Comparison of ENCODE assay signal across 8 cellular contexts in genomic region chr12:2004113-2004929, GRCh38. TPM values are rescaled to one million over a fixed set of nuclear protein-coding genes. Genes with fewer than 3 reads are reported as not detected.
DNase-seq lines count a peak whose midpoint lies in the region; FAIRE-seq and TF ChIP-seq lines count a peak whose summit lies in the region.

DCP1B (minus strand) TSS chr12:2004457; CDS start chr12:2004431, 26 bp downstream.

- H3K79me1 ChIP-seq in neuronal stem cell (ENCODE audit: low read depth, low read length), result peaks cover 5% of the 10 kb centered on the region

- H3K27me3 Mint-ChIP-seq in activated naive CD4-positive, alpha-beta T cell treated with anti-CD3 and anti-CD28 coated beads for 36 hours (ENCODE audit: low read depth), result no peaks in the 10 kb centered on the region

- peak within 1 kb of the TSS; percentile 61 for H3K14ac ChIP-seq in neuronal stem cell (ENCODE audit: low read length)

- peak within 1 kb of the TSS; percentile 70 for H4K8ac ChIP-seq in neuronal stem cell (ENCODE audit: low read depth, low read length)

- peak within 1 kb of the TSS; percentile 94 for H3K4me2 ChIP-seq in neuronal stem cell (ENCODE audit: insufficient read depth, low read length, poor library complexity, severe bottlenecking)

- H3K4ac ChIP-seq in neuronal stem cell (ENCODE audit: low read length), result no peak within 1 kb of the TSS

- H2AFZ ChIP-seq in neuronal stem cell (ENCODE audit: low read length), result peak within 1 kb of the TSS; percentile 93

- H3K4me3 ChIP-seq in HEK293 (ENCODE audit: low read depth, low read length), result peak within 1 kb of the TSS; percentile 75
- peak within 1 kb of the TSS; percentile 77 to 95 for H3K4me3 ChIP-seq in neuronal stem cell (ENCODE audit: low read length in 2 of 2)

- H3K27me3 ChIP-seq in neuronal stem cell (ENCODE audit: control insufficient read depth in 3 of 3, insufficient read depth in 3 of 3, low read depth in 1 of 3, low read length in 3 of 3), result no peaks in the 10 kb centered on the region

- H3K23ac ChIP-seq in neuronal stem cell (ENCODE audit: low read depth, low read length, poor library complexity), result peak within 1 kb of the TSS; percentile 96

- H3K9ac ChIP-seq in neuronal stem cell (ENCODE audit: low read depth, low read length, poor library complexity), result peak within 1 kb of the TSS; percentile 99

- H3K27ac ChIP-seq in HEK293 (ENCODE audit: extremely low read depth, low read depth, low read length) (peak within 1 kb of the TSS; percentile 99), neuronal stem cell (replicated peaks; ENCODE audit: low read length) (peak within 1 kb of the TSS; percentile 98)

- CTCF ChIA-PET in HEK293 (lab: Yijun Ruan, JAX), result interaction anchor here (0.5 to 1.5 kb wide), 4 partner anchors 14 to 52 kb away, joined by 3 to 6 read pairs (median 4); no protein-coding TSS in a partner anchor
- CTCF ChIA-PET in activated naive CD4-positive, alpha-beta T cell treated with anti-CD3 and anti-CD28 coated beads for 36 hours (lab: Charles Lee), result interaction anchor here (0.7 to 1.6 kb wide), 6 partner anchors 30 to 243 kb away, joined by 3 to 7 read pairs (median 3); no protein-coding TSS in a partner anchor

- no peak for FAIRE-seq in frontal cortex (lab: Jason Lieb, UNC)

- H2AK5ac ChIP-seq in neuronal stem cell (ENCODE audit: low read depth, low read length), result peak within 1 kb of the TSS; percentile 58

- no peaks in the 10 kb centered on the region for H3K36me3 ChIP-seq in HEK293 (ENCODE audit: control insufficient read depth in 2 of 2, insufficient read depth in 1 of 2, low read length in 2 of 2)
- peaks cover 0 to 13% of the 10 kb centered on the region in 2 donors for H3K36me3 ChIP-seq in neuronal stem cell (replicated peaks in 1 of 2; ENCODE audit: control insufficient read depth in 2 of 2, insufficient read depth in 2 of 2, low read length in 2 of 2)

- TF ChIP-seq CTCF in HEK293 (tag by site-specific recombination; IDR thresholded peaks at IDR 0.05) (peak; percentile 91), subcutaneous adipose tissue (IDR thresholded peaks at IDR 0.05; ENCODE audit: low read depth) (no peak)

- no peak within 1 kb of the TSS for H4K91ac ChIP-seq in neuronal stem cell (ENCODE audit: low read depth, low read length, poor library complexity)

- peak within 1 kb of the TSS; percentile 96 for H3K27ac Mint-ChIP-seq in activated naive CD4-positive, alpha-beta T cell treated with anti-CD3 and anti-CD28 coated beads for 36 hours

- H3K9me3 Mint-ChIP-seq in activated naive CD4-positive, alpha-beta T cell treated with anti-CD3 and anti-CD28 coated beads for 36 hours, result no peaks in the 10 kb centered on the region

- POLR2A ChIA-PET in HEK293 (lab: Yijun Ruan, JAX), result interaction anchor here (0.6 to 1.2 kb wide), 5 partner anchors 22 to 683 kb away, joined by 3 to 4 read pairs (median 3); no protein-coding TSS in a partner anchor

- H3K36me3 Mint-ChIP-seq in activated naive CD4-positive, alpha-beta T cell treated with anti-CD3 and anti-CD28 coated beads for 36 hours (ENCODE audit: low read depth), result peaks cover 5% of the 10 kb centered on the region

- no CpG with 5 or more reads among the region's 55 CpGs for WGBS in neuronal stem cell (ENCODE audit: extremely low coverage in 2 of 2, insufficient read length in 2 of 2, insufficient replicate concordance in 1 of 2), 2 donors

- H2BK120ac ChIP-seq in neuronal stem cell (ENCODE audit: low read depth, low read length), result no peak within 1 kb of the TSS

- peak within 1 kb of the TSS; percentile 100 for H3K18ac ChIP-seq in neuronal stem cell (ENCODE audit: low read length)

- H3K9me3 ChIP-seq in HEK293 (ENCODE audit: control insufficient read depth, insufficient read depth, low read depth, low read length) (no peaks in the 10 kb centered on the region), neuronal stem cell (replicated peaks in 1 of 2; ENCODE audit: control insufficient read depth in 2 of 2, insufficient read depth in 1 of 2, low read depth in 1 of 2, low read length in 2 of 2) (no peaks in the 10 kb centered on the region)

- peaks cover 23% of the 10 kb centered on the region for H3K4me1 Mint-ChIP-seq in activated naive CD4-positive, alpha-beta T cell treated with anti-CD3 and anti-CD28 coated beads for 36 hours (ENCODE audit: low read depth)

- H2BK15ac ChIP-seq in neuronal stem cell (ENCODE audit: low read length), result no peak within 1 kb of the TSS

- intact Hi-C loops in activated naive CD4-positive, alpha-beta T cell treated with anti-CD3 and anti-CD28 coated beads for 36 hours (cut with micrococcal nuclease), result loop anchor here (1.0 to 10.0 kb wide), 4 partner anchors 31 to 1620 kb away; partner anchors contain the start of genes ADIPOR2 and KDM5A

- H2BK12ac ChIP-seq in neuronal stem cell (ENCODE audit: low read length), result no peak within 1 kb of the TSS

- H3K4me1 ChIP-seq in HEK293 (ENCODE audit: control insufficient read depth, insufficient read depth, low read length) (peaks cover 13% of the 10 kb centered on the region), neuronal stem cell (ENCODE audit: control insufficient read depth in 2 of 2, insufficient read depth in 1 of 2, low read depth in 1 of 2, low read length in 2 of 2) (peaks cover 2 to 19% of the 10 kb centered on the region in 2 donors)

- H3K4me3 Mint-ChIP-seq in activated naive CD4-positive, alpha-beta T cell treated with anti-CD3 and anti-CD28 coated beads for 36 hours, result peak within 1 kb of the TSS; percentile 88

- DNase-seq in GM03348 (ENCODE audit: low spot score) (peak; percentile 98), MV-4-11 (lab: John Stamatoyannopoulos, UW) (peak; percentile 95), SK-N-DZ (ENCODE audit: low spot score) (peak; percentile 98), frontal cortex (ENCODE audit: low spot score in 2 of 2) (peak; percentile 76 to 85), neuronal stem cell (ENCODE audit: low spot score) (peak; percentile 94)
- DNase-seq in activated naive CD4-positive, alpha-beta T cell treated with anti-CD3 and anti-CD28 coated beads for 36 hours, result peak; percentile 98

- H2BK5ac ChIP-seq in neuronal stem cell (ENCODE audit: low read length), result peak within 1 kb of the TSS; percentile 93

TF ChIP-seq in HEK293, 187 proteins besides CTCF, POLR2A, EP300 and RAD21 (continues in another document):
- TF ChIP-seq ZNF2 (tag by site-specific recombination; IDR thresholded peaks at IDR 0.05) (peak; percentile 90), ZSCAN18 (tag by site-specific recombination; IDR thresholded peaks at IDR 0.05) (no peak), ZNF747 (tag by site-specific recombination; IDR thresholded peaks at IDR 0.05) (no peak), SALL2 (tag by site-specific recombination; IDR thresholded peaks at IDR 0.05; ENCODE audit: borderline replicate concordance) (no peak), ZNF146 (tag by site-specific recombination; IDR thresholded peaks at IDR 0.05) (no peak; the same call in 1 of the 2 replicates), ZFP41 (tag by site-specific recombination; IDR thresholded peaks at IDR 0.05; ENCODE audit: borderline replicate concordance) (no peak), ZNF211 (tag by site-specific recombination; IDR thresholded peaks at IDR 0.05; ENCODE audit: low read depth) (peak; percentile 90), BCL11A (tag by site-specific recombination; IDR thresholded peaks at IDR 0.05; ENCODE audit: low read depth) (no peak), ZNF558 (tag by site-specific recombination; IDR thresholded peaks at IDR 0.05) (peak; percentile 65; the same call in 1 of the 2 replicates), ZNF645 (tag by site-specific recombination; IDR thresholded peaks at IDR 0.05) (no peak), ZNF404 (tag by site-specific recombination; IDR thresholded peaks at IDR 0.05) (no peak), ZBTB7A (tag by site-specific recombination; IDR thresholded peaks at IDR 0.05; ENCODE audit: low read depth) (peak; percentile 67), ZNF677 (tag by site-specific recombination; IDR thresholded peaks at IDR 0.05) (no peak), ZNF24 (tag by site-specific recombination; IDR thresholded peaks at IDR 0.05) (peak; percentile 92), EGR2 (tag by site-specific recombination; IDR thresholded peaks at IDR 0.05; ENCODE audit: low read depth) (peak; percentile 80), ZNF423 (tag by site-specific recombination; IDR thresholded peaks at IDR 0.05) (no peak), SCRT1 (tag by site-specific recombination; IDR thresholded peaks at IDR 0.05; ENCODE audit: borderline replicate concordance) (peak; percentile 15; the same call in 1 of the 2 replicates), ZNF311 (tag by site-specific recombination; IDR thresholded peaks at IDR 0.05; ENCODE audit: borderline replicate concordance) (no peak), ZNF341 (tag by site-specific recombination; IDR thresholded peaks at IDR 0.05; ENCODE audit: low read depth) (peak; percentile 53; the same call in 1 of the 2 replicates), ZNF560 (tag by site-specific recombination; IDR thresholded peaks at IDR 0.05; ENCODE audit: borderline replicate concordance) (no peak)

RNA-seq across cellular contexts. Expression of gene DCP1B, which starts in this region (rescaled TPM):
- 13.1 and 20.2 TPM in 2 replicates for polyA plus RNA-seq in SK-N-DZ (2014; cell fraction: cytosol; rRNA removed)
- polyA plus RNA-seq in SK-N-DZ (2014; cell fraction: nucleus; rRNA removed), result 17.4 and 23.0 TPM in 2 replicates
- 10 to 100 TPM; 13.1 to 13.5 TPM for total RNA-seq in activated naive CD4-positive, alpha-beta T cell treated with anti-CD3 and anti-CD28 coated beads for 36 hours
- 6.1 TPM for total RNA-seq in frontal cortex
- polyA plus RNA-seq in neuronal stem cell (2013, experiment 1 of 2), result 32.7 TPM
- polyA plus RNA-seq in neuronal stem cell (2013, experiment 2 of 2), result 34.5 TPM
- total RNA-seq in subcutaneous adipose tissue, result 10 to 100 TPM; 12.4 to 13.2 (median 12.9) TPM

Comparison
In these comparisons a context has a peak if more than half of its experiments do, and no peak if none do; other contexts are left out.
1. Peak in every context shown above with its lines: DNase-seq, H3K4me3 ChIP-seq and H3K27ac ChIP-seq.